Comparison of ENCODE assay signal across 9 cellular contexts in the genomic region with DNA sequence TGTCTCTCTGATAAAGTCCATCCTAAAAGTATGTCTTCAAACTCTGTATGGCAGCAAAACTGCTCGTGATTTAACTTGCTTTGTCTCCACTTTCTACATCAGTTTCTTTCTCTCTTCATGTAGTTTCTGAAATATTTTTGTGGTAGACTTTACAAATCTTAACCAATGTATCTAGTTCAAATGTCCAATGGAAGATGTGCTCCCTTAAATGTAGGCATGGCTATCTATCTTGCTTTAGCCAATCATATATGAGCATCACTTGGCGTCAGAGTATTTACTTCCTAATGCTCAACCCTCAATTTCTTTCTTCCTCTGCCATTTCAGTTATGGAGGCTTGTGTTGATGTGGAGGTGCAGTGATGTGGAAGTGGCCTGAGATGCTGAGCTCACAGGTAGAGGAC.
A peak's percentile ranks its signal among the peaks of the same experiment; 100 is the strongest.
DNase-seq lines count a peak whose midpoint lies in the region; ATAC-seq and TF ChIP-seq lines count a peak whose summit lies in the region.
"Had no signal": no experiment of that assay in that cellular context is flagged by ENCODE, and none has a peak within 500 bp of the region (broad histone marks: within the 10 kb centered on the region; RNA-seq: fewer than 3 reads in every experiment).

No MANE protein-coding gene starts in this region.

- peak overlapping the region; percentile 84 for H3K4me2 ChIP-seq in SU-DHL-6 (ENCODE audit: low read depth, low read length, poor library complexity, severe bottlenecking)

- H3K79me2 ChIP-seq in SU-DHL-6 (ENCODE audit: insufficient read depth, low read length): no peaks in the 10 kb centered on the region

- no peak for DNase-seq in NCI-H187 (lab: John Stamatoyannopoulos, UW)
- no peak for DNase-seq in RKO (ENCODE audit: low spot score)
- DNase-seq in SK-N-DZ (ENCODE audit: low spot score): no peak
- no peak for DNase-seq in activated CD4-positive, alpha-beta T cell treated with anti-CD3 and anti-CD28 coated beads for 36 hours
- DNase-seq: cerebellar nuclear complex had no signal

- H3K27me3 ChIP-seq in SU-DHL-6 (ENCODE audit: low read length): no peaks in the 10 kb centered on the region

- POLR2A ChIA-PET in activated CD4-positive, alpha-beta T cell treated with anti-CD3 and anti-CD28 coated beads for 36 hours (lab: Charles Lee): no interaction called here

- no peaks in the 10 kb centered on the region for H3K27me3 Mint-ChIP-seq in activated CD4-positive, alpha-beta T cell treated with anti-CD3 and anti-CD28 coated beads for 36 hours

- no peaks in the 10 kb centered on the region for H3K9me3 Mint-ChIP-seq in activated CD4-positive, alpha-beta T cell treated with anti-CD3 and anti-CD28 coated beads for 36 hours (ENCODE audit: low read depth)

- H3K9me3 ChIP-seq in SU-DHL-6 (ENCODE audit: insufficient read depth, low read length): no peaks in the 10 kb centered on the region

- H3K36me3 ChIP-seq in SU-DHL-6 (ENCODE audit: low read length): no peaks in the 10 kb centered on the region

- H3F3A ChIP-seq in SU-DHL-6 (ENCODE audit: insufficient read depth): peaks cover 44% of the 10 kb centered on the region

- no peaks in the 10 kb centered on the region for H3K9me2 ChIP-seq in SU-DHL-6 (replicated peaks; ENCODE audit: insufficient read depth, low read length)

- H3K9ac ChIP-seq in SU-DHL-6 (ENCODE audit: low read length): peak overlapping the region; percentile 49

- H3K4me1 Mint-ChIP-seq in activated CD4-positive, alpha-beta T cell treated with anti-CD3 and anti-CD28 coated beads for 36 hours: no peaks in the 10 kb centered on the region

- H3K4me3 Mint-ChIP-seq in activated CD4-positive, alpha-beta T cell treated with anti-CD3 and anti-CD28 coated beads for 36 hours: no peak overlapping the region

- no peaks in the 10 kb centered on the region for H4K20me1 ChIP-seq in SU-DHL-6 (ENCODE audit: low read depth, low read length)

- H3K27ac ChIP-seq in SU-DHL-6 (ENCODE audit: low read depth, low read length): peak overlapping the region; percentile 88

- intact Hi-C loops in activated CD4-positive, alpha-beta T cell treated with anti-CD3 and anti-CD28 coated beads for 36 hours (cut with DNase I, micrococcal nuclease): no loop called here

- TF ChIP-seq CTCF in SU-DHL-6 (IDR thresholded peaks at IDR 0.05; ENCODE audit: insufficient read depth, low read length, poor library complexity, severe bottlenecking): no peak

- peak overlapping the region; percentile 23 for H3K4me3 ChIP-seq in SU-DHL-6 (ENCODE audit: insufficient read depth, low read length, poor library complexity, severe bottlenecking)

- peak overlapping the region; percentile 84 for H2AFZ ChIP-seq in SU-DHL-6 (ENCODE audit: low read depth, low read length, severe bottlenecking)

- H3K27ac Mint-ChIP-seq in activated CD4-positive, alpha-beta T cell treated with anti-CD3 and anti-CD28 coated beads for 36 hours: no peak overlapping the region

- CTCF ChIA-PET in activated CD4-positive, alpha-beta T cell treated with anti-CD3 and anti-CD28 coated beads for 36 hours (lab: Charles Lee): no interaction called here

- no peaks in the 10 kb centered on the region for H3K36me3 Mint-ChIP-seq in activated CD4-positive, alpha-beta T cell treated with anti-CD3 and anti-CD28 coated beads for 36 hours (ENCODE audit: low read depth)

- ATAC-seq in GM18870 (IDR thresholded peaks at IDR 0.05; ENCODE audit: unreplicated experiment) (peak; percentile 33), GM21515 (IDR thresholded peaks at IDR 0.05; ENCODE audit: unreplicated experiment) (peak; percentile 71), HG03095 (IDR thresholded peaks at IDR 0.05; ENCODE audit: unreplicated experiment) (peak; percentile 44)
- no peak for ATAC-seq in activated CD4-positive, alpha-beta T cell treated with anti-CD3 and anti-CD28 coated beads for 36 hours
